8 cellular contexts compared by ENCODE assay signal in the genomic region with DNA sequence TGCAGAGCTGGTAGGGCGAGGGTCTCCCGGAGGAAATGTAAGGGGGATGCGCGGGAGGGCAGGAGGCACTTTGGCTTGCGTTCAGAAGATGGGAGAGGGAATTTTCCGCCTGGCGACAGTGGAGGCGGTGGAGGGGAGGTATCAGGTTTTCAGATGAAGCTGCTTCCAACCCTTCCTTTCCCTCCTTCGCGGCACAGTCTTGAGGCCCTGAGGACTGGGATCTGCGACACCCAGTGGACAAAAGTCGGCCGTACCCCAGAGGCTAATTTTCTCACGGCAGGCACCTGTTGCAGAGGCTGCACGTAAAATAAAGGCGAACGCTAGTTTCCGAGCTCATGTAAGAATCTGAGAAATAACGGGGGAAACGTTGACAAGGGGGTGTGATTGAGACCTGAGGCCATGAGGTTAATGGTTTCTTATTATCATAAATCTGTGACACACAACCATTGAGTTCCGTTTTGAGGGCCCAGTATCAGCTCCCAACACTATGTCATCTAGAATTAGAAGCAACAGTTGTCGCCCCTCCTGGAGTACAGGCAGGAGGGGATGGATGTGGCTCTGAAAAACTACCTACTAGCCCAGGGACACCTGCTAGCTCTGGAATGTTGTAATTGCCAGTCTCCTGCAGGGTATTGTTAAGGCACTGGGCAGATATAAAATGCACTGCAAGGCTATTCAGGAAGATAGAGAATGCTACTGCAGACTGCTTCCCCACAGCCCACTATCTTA. TPM values are rescaled to one million over a fixed set of nuclear protein-coding genes. Genes with fewer than 3 reads are reported as not detected.
DNase-seq lines count a peak whose midpoint lies in the region; ATAC-seq, FAIRE-seq and TF ChIP-seq lines count a peak whose summit lies in the region.

No MANE protein-coding gene starts in this region.

- peak overlapping the region; percentile 85; the same call in 1 of the 2 replicates for H3K9ac ChIP-seq in KMS-11

- H3K27me3 ChIP-seq in KMS-11 (ENCODE audit: insufficient read depth, low read depth) (no peaks in the 10 kb centered on the region), prostate gland (replicated peaks; ENCODE audit: insufficient read depth) (no peaks in the 10 kb centered on the region)

- peak overlapping the region; percentile 79; the same call in 1 of the 2 replicates for H3K27ac ChIP-seq in KMS-11
- no peak overlapping the region for H3K27ac ChIP-seq in prostate gland

- DNase-seq in DMS114 treated with DMSO at 0.1 percent for 48 hours (lab: John Stamatoyannopoulos, UW; ENCODE audit: unreplicated experiment) (peak; percentile 49), SK-MEL-5 (ENCODE audit: low read depth, low spot score) (peak; percentile 47), left cardiac atrium (peak; percentile 45), prostate gland (ENCODE audit: low spot score) (peak; percentile 33), HTR-8/SVneo (ENCODE audit: insufficient read length, low spot score) (no peak)
- DNase-seq in activated naive CD8-positive, alpha-beta T cell treated with anti-CD3 and anti-CD28 coated beads, Interleukin-2, amount 10 ng/mL, durations not matched to agents 7 days and 5 days: peak; percentile 49

- no peaks in the 10 kb centered on the region for H3K9me3 ChIP-seq in prostate gland

- POLR2A ChIA-PET in activated naive CD8-positive, alpha-beta T cell treated with anti-CD3 and anti-CD28 coated beads, Interleukin-2, amount 10 ng/mL, durations not matched to agents 7 days and 5 days (lab: Charles Lee): interaction anchor here (1.0 to 1.6 kb wide), 4 partner anchors 9 to 53 kb away, joined by 3 to 18 read pairs (median 6); a partner anchor contains a TSS

- peaks cover 34% of the 10 kb centered on the region for H3K4me1 Mint-ChIP-seq in activated naive CD8-positive, alpha-beta T cell treated with anti-CD3 and anti-CD28 coated beads, Interleukin-2, amount 10 ng/mL, durations not matched to agents 7 days and 5 days

- peak; percentile 49 for ATAC-seq in GM21528 (IDR thresholded peaks at IDR 0.05; ENCODE audit: low FRiP score, unreplicated experiment)
- ATAC-seq in activated naive CD8-positive, alpha-beta T cell treated with anti-CD3 and anti-CD28 coated beads, Interleukin-2, amount 10 ng/mL, durations not matched to agents 7 days and 5 days (ENCODE audit: low read depth): peak; percentile 41
- peak; percentile 73 to 80 for ATAC-seq in left cardiac atrium

- H3K36me3 Mint-ChIP-seq in activated naive CD8-positive, alpha-beta T cell treated with anti-CD3 and anti-CD28 coated beads, Interleukin-2, amount 10 ng/mL, durations not matched to agents 7 days and 5 days: no peaks in the 10 kb centered on the region

- H3K27ac Mint-ChIP-seq in activated naive CD8-positive, alpha-beta T cell treated with anti-CD3 and anti-CD28 coated beads, Interleukin-2, amount 10 ng/mL, durations not matched to agents 7 days and 5 days: peak overlapping the region; percentile 93

- H3K36me3 ChIP-seq in KMS-11 (ENCODE audit: insufficient read depth): no peaks in the 10 kb centered on the region
- no peaks in the 10 kb centered on the region for H3K36me3 ChIP-seq in prostate gland

- in situ Hi-C loops in SK-MEL-5 (cut with HindIII; ENCODE audit: low pct_unique_long_range_greater_than_20kb, low sequenced_read_pairs): no loop called here

- intact Hi-C loops in left cardiac atrium (cut with DNase I) (no loop called here), prostate gland (cut with DNase I) (no loop called here)

- H3K4me3 Mint-ChIP-seq in activated naive CD8-positive, alpha-beta T cell treated with anti-CD3 and anti-CD28 coated beads, Interleukin-2, amount 10 ng/mL, durations not matched to agents 7 days and 5 days: peak overlapping the region; percentile 92

- peak overlapping the region; percentile 71 for H3K4me2 ChIP-seq in KMS-11

- H3K4me3 ChIP-seq in KMS-11 (IDR thresholded peaks at IDR 0.05; ENCODE audit: insufficient read depth, low read depth, low read length) (no peak overlapping the region), prostate gland (peak overlapping the region; percentile 38 to 39)

- H2AFZ ChIP-seq in KMS-11 (ENCODE audit: low read depth): peak overlapping the region; percentile 69; the same call in 1 of the 2 replicates

- TF ChIP-seq CTCF in KMS-11 (conservative IDR thresholded peaks at IDR 0.05; ENCODE audit: low read depth, low read length) (peak; percentile 52), prostate gland (IDR thresholded peaks at IDR 0.05) (peak in 3 of 4 experiments; percentile 23 to 45 (median 39))

- no peaks in the 10 kb centered on the region for H3K27me3 Mint-ChIP-seq in activated naive CD8-positive, alpha-beta T cell treated with anti-CD3 and anti-CD28 coated beads, Interleukin-2, amount 10 ng/mL, durations not matched to agents 7 days and 5 days

- no peaks in the 10 kb centered on the region for H4K20me1 ChIP-seq in KMS-11 (ENCODE audit: insufficient read depth)

- peaks cover 7% of the 10 kb centered on the region; the same call in 1 of the 2 replicates for H3K79me2 ChIP-seq in KMS-11 (ENCODE audit: insufficient read depth, low read depth)

- FAIRE-seq in HTR-8/SVneo (lab: Jason Lieb, UNC): no peak

- no peak for TF ChIP-seq POLR2A in prostate gland (IDR thresholded peaks at IDR 0.05)

- H3K4me1 ChIP-seq in KMS-11 (ENCODE audit: low read depth, poor library complexity, severe bottlenecking) (peaks cover 25% of the 10 kb centered on the region), prostate gland (replicated peaks) (no peaks in the 10 kb centered on the region)

- H3K9me3 Mint-ChIP-seq in activated naive CD8-positive, alpha-beta T cell treated with anti-CD3 and anti-CD28 coated beads, Interleukin-2, amount 10 ng/mL, durations not matched to agents 7 days and 5 days: no peaks in the 10 kb centered on the region

- WGBS in prostate gland: 8% methylated on average over 22 of the region's 22 CpGs

RNA-seq across cellular contexts. Expression of a gene that starts 1.1 kb away (rescaled TPM):
- total RNA-seq in SK-MEL-5 (2014; rRNA removed; shearing (Covaris generic)): 0.21 and 0.32 TPM in 2 replicates
- polyA plus RNA-seq in SK-MEL-5 (2015; cell fraction: cytosol; rRNA removed): 0.10 and 0.87 TPM in 2 replicates
- 1.1 and 2.9 TPM in 2 replicates for polyA plus RNA-seq in SK-MEL-5 (2015; cell fraction: nucleus; rRNA removed)
- 10 to 100 TPM in 1 of 2 experiments, 1 to 10 TPM in 1; 8.8 to 13.5 TPM for total RNA-seq in activated naive CD8-positive, alpha-beta T cell treated with anti-CD3 and anti-CD28 coated beads, Interleukin-2, amount 10 ng/mL, durations not matched to agents 7 days and 5 days
- under 1 TPM; 0.32 to 0.42 TPM for total RNA-seq in left cardiac atrium
- total RNA-seq in prostate gland: 10 to 100 TPM in 1 of 2 donors, under 1 TPM in 1; 0.14 to 17.2 TPM

RNA-seq across cellular contexts. Expression of a gene that starts 37.4 kb away (rescaled TPM):
- total RNA-seq in SK-MEL-5 (2014; rRNA removed; shearing (Covaris generic)): 0.24 and 0.98 TPM in 2 replicates
- 0.15 and 1.4 TPM in 2 replicates for polyA plus RNA-seq in SK-MEL-5 (2015; cell fraction: cytosol; rRNA removed)
- polyA plus RNA-seq in SK-MEL-5 (2015; cell fraction: nucleus; rRNA removed): 0.77 and 1.5 TPM in 2 replicates
- 1 to 10 TPM; 4.3 to 5.1 TPM for total RNA-seq in activated naive CD8-positive, alpha-beta T cell treated with anti-CD3 and anti-CD28 coated beads, Interleukin-2, amount 10 ng/mL, durations not matched to agents 7 days and 5 days
- under 1 TPM; 0.32 to 0.34 TPM for total RNA-seq in left cardiac atrium
- total RNA-seq in prostate gland: 1 to 10 TPM; 1.2 to 6.4 TPM

RNA-seq across cellular contexts. Expression of a gene that starts 43.4 kb away (rescaled TPM):
- 9.6 and 10.6 TPM in 2 replicates for total RNA-seq in SK-MEL-5 (2014; rRNA removed; shearing (Covaris generic))
- polyA plus RNA-seq in SK-MEL-5 (2015; cell fraction: cytosol; rRNA removed): 5.6 and 7.8 TPM in 2 replicates
- 8.3 and 11.4 TPM in 2 replicates for polyA plus RNA-seq in SK-MEL-5 (2015; cell fraction: nucleus; rRNA removed)
- 10 to 100 TPM; 13.9 to 15.0 TPM for total RNA-seq in activated naive CD8-positive, alpha-beta T cell treated with anti-CD3 and anti-CD28 coated beads, Interleukin-2, amount 10 ng/mL, durations not matched to agents 7 days and 5 days
- total RNA-seq in left cardiac atrium (10 to 100 TPM in 1 of 2 donors, 1 to 10 TPM in 1; 8.6 to 10.2 TPM), prostate gland (10 to 100 TPM; 12.1 to 13.1 TPM)

RNA-seq across cellular contexts. Expression of a gene that starts 52.9 kb away (rescaled TPM):
- 22.8 and 25.7 TPM in 2 replicates for total RNA-seq in SK-MEL-5 (2014; rRNA removed; shearing (Covaris generic))
- 15.3 and 16.8 TPM in 2 replicates for polyA plus RNA-seq in SK-MEL-5 (2015; cell fraction: cytosol; rRNA removed)
- 23.4 and 29.0 TPM in 2 replicates for polyA plus RNA-seq in SK-MEL-5 (2015; cell fraction: nucleus; rRNA removed)
- 10 to 100 TPM; 13.4 to 14.0 TPM for total RNA-seq in activated naive CD8-positive, alpha-beta T cell treated with anti-CD3 and anti-CD28 coated beads, Interleukin-2, amount 10 ng/mL, durations not matched to agents 7 days and 5 days
- total RNA-seq in left cardiac atrium (10 to 100 TPM; 11.7 to 14.1 TPM), prostate gland (10 to 100 TPM; 22.2 to 28.5 TPM)
